Comparison of ENCODE assay signal across 10 cellular contexts in the genomic region with DNA sequence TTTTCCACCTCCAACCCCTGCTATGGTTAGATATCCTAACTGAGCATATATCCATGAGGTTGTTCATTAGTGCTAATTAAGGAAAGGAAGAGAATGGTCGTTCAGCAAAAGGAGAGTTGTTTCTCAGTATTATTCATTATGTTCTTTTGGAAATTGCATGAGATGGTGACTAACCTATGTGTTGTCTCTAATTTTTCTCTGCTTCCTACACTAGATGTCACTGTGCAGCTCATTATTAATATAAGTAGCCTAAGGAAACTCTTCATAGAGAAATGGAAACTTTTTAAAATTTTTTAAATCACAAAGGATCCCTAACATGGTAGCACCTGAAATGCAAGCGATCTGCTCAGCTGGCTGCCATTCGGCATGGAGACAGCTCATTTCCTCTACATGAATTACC.
DNase-seq lines count a peak whose midpoint lies in the region; ATAC-seq and TF ChIP-seq lines count a peak whose summit lies in the region.
"Had no signal": no experiment of that assay in that cellular context is flagged by ENCODE, and none has a peak within 500 bp of the region (broad histone marks: within the 10 kb centered on the region; RNA-seq: fewer than 3 reads in every experiment).

No MANE protein-coding gene starts in this region.

- BruUV-seq in PC-3 (replicated peaks; lab: Mats Ljungman, UMichigan) = TSS peak; percentile 46

- peak; percentile 70 for ATAC-seq in PC-3
- ATAC-seq in HG03432 (IDR thresholded peaks at IDR 0.05; ENCODE audit: unreplicated experiment) = no peak
- ATAC-seq in HG03095 (IDR thresholded peaks at IDR 0.05; ENCODE audit: unreplicated experiment) = no peak

- peak overlapping the region; percentile 57 for H3K4me3 ChIP-seq in PC-3 (ENCODE audit: low read length)
- H3K4me3 ChIP-seq in epithelial cell of proximal tubule (ENCODE audit: low read depth, low read length) = no peak overlapping the region
- no peak overlapping the region for H3K4me3 ChIP-seq in WERI-Rb-1 (ENCODE audit: low read depth, low read length)

- H3K27ac ChIP-seq in PC-3 (ENCODE audit: low read length) = peak overlapping the region; percentile 100
- no peak overlapping the region for H3K27ac ChIP-seq in WERI-Rb-1

- peak overlapping the region; percentile 93 for H3K9ac ChIP-seq in PC-3 (ENCODE audit: low read length)

- CTCF ChIA-PET in PC-3 (lab: Charles Lee) = interaction anchor here (0.6 to 1.0 kb wide), 3 partner anchors 24 to 1229 kb away, joined by 3 to 9 read pairs (median 5); no protein-coding TSS in a partner anchor

- H3K9me3 ChIP-seq in PC-3 (ENCODE audit: low read length) = no peaks in the 10 kb centered on the region
- no peaks in the 10 kb centered on the region for H3K9me3 ChIP-seq in WERI-Rb-1 (ENCODE audit: severe bottlenecking)

- H3K4me1 ChIP-seq in PC-3 (ENCODE audit: insufficient read depth, low read length) = peaks cover 44% of the 10 kb centered on the region

- H3K79me2 ChIP-seq in PC-3 (ENCODE audit: low read length) = no peaks in the 10 kb centered on the region

- POLR2A ChIA-PET in PC-3 (lab: Charles Lee; ENCODE audit: unreplicated experiment) = interaction anchor here (0.6 kb wide), 1 partner anchor 528 kb away, joined by 3 read pairs; no protein-coding TSS in a partner anchor

- H3K36me3 ChIP-seq in PC-3 (ENCODE audit: low read depth, low read length) (no peaks in the 10 kb centered on the region), WERI-Rb-1 (no peaks in the 10 kb centered on the region)

- H2AFZ ChIP-seq in PC-3 (ENCODE audit: low read length) = peak overlapping the region; percentile 49; the same call in 1 of the 2 replicates

- intact Hi-C loops in PC-3 (cut with micrococcal nuclease) = loop anchor here (1.0 to 2.0 kb wide), 6 partner anchors 24 to 594 kb away; no protein-coding TSS in a partner anchor

- no peaks in the 10 kb centered on the region for H3K27me3 ChIP-seq in PC-3 (ENCODE audit: low read length)
- H3K27me3 ChIP-seq in WERI-Rb-1 (ENCODE audit: insufficient read depth, low read depth, severe bottlenecking) = no peaks in the 10 kb centered on the region

- no peaks in the 10 kb centered on the region for H3K9me2 ChIP-seq in PC-3 (replicated peaks; ENCODE audit: low read length)

- DNase-seq in NCI-H748 (lab: John Stamatoyannopoulos, UW; ENCODE audit: unreplicated experiment) (peak; percentile 19), NCI-H748 treated with DMSO at 0.1 percent for 48 hours (lab: John Stamatoyannopoulos, UW) (no peak), PC-3 (peak; percentile 57), epithelial cell of proximal tubule (ENCODE audit: low read depth) (no peak), renal cortical epithelial cell (ENCODE audit: low read depth) (peak; percentile 28), WERI-Rb-1 (no peak)
- DNase-seq: naive B cell, NCI-H446 had no signal

- H3F3A ChIP-seq in PC-3 (ENCODE audit: low read length, unreplicated experiment) = no peaks in the 10 kb centered on the region

- no peaks in the 10 kb centered on the region for H4K20me1 ChIP-seq in PC-3 (ENCODE audit: low read length)

- H3K4me2 ChIP-seq in PC-3 (ENCODE audit: low read length) = peak overlapping the region; percentile 83

- TF ChIP-seq CTCF in PC-3 (conservative IDR thresholded peaks at IDR 0.05; ENCODE audit: low read depth, low read length) (peak; percentile 64), epithelial cell of proximal tubule (conservative IDR thresholded peaks at IDR 0.05; ENCODE audit: low read depth, low read length) (peak; percentile 32), WERI-Rb-1 (IDR thresholded peaks at IDR 0.05; ENCODE audit: low read depth, low read length) (no peak)

Comparison
In these comparisons a context has a peak if more than half of its experiments do, and no peak if none do; other contexts are left out.
1. DNase-seq: peak in NCI-H748 (single experiment), PC-3 (single experiment) and renal cortical epithelial cell (single experiment); none in NCI-H748 treated with DMSO at 0.1 percent for 48 hours (single experiment), epithelial cell of proximal tubule (single experiment) and WERI-Rb-1 (single experiment).